9 cellular contexts compared by ENCODE assay signal in genomic region chr11:11157201-11157600, GRCh38.
DNase-seq lines count a peak whose midpoint lies in the region; ATAC-seq and TF ChIP-seq lines count a peak whose summit lies in the region.
"Had no signal": no experiment of that assay in that cellular context is flagged by ENCODE, and none has a peak within 500 bp of the region (broad histone marks: within the 10 kb centered on the region; RNA-seq: fewer than 3 reads in every experiment).

No MANE protein-coding gene starts in this region.

- no peak for ATAC-seq in GM21717 (IDR thresholded peaks at IDR 0.05; ENCODE audit: unreplicated experiment)

- TF ChIP-seq CTCF in hepatocyte (IDR thresholded peaks at IDR 0.05; ENCODE audit: poor library complexity) (peak; percentile 42), testis (IDR thresholded peaks at IDR 0.05) (peak in 1 of 3 experiments; percentile 18)

- H3K4me1 ChIP-seq in hepatocyte (ENCODE audit: insufficient read depth), result no peaks in the 10 kb centered on the region
- H3K4me1 ChIP-seq in testis, result no peaks in the 10 kb centered on the region

- H3K27me3 ChIP-seq in hepatocyte (no peaks in the 10 kb centered on the region), testis (no peaks in the 10 kb centered on the region)

- peaks cover 23% of the 10 kb centered on the region for H3K4me1 Mint-ChIP-seq in activated T-helper 1 cell treated with anti-CD3 and anti-CD28 coated beads, Interleukin-12 subunit alpha, Interleukin-12 subunit beta, Interleukin-2, Interleukin-4 antibody, amounts not matched to agents 30 ng/mL and 10 ng/mL and 1 ng/mL, durations not matched to agents 14 hours and 24 hours and 36 hours (ENCODE audit: low read depth)

- H3K36me3 Mint-ChIP-seq in activated T-helper 1 cell treated with anti-CD3 and anti-CD28 coated beads, Interleukin-12 subunit alpha, Interleukin-12 subunit beta, Interleukin-2, Interleukin-4 antibody, amounts not matched to agents 30 ng/mL and 10 ng/mL and 1 ng/mL, durations not matched to agents 14 hours and 24 hours and 36 hours (ENCODE audit: low read depth), result peaks cover 10% of the 10 kb centered on the region

- no peaks in the 10 kb centered on the region for H3K9me3 ChIP-seq in hepatocyte (ENCODE audit: low read depth)
- no peaks in the 10 kb centered on the region for H3K9me3 ChIP-seq in testis

- H3K27me3 Mint-ChIP-seq in activated T-helper 1 cell treated with anti-CD3 and anti-CD28 coated beads, Interleukin-12 subunit alpha, Interleukin-12 subunit beta, Interleukin-2, Interleukin-4 antibody, amounts not matched to agents 30 ng/mL and 10 ng/mL and 1 ng/mL, durations not matched to agents 14 hours and 24 hours and 36 hours (ENCODE audit: insufficient read depth), result peaks cover 6% of the 10 kb centered on the region

- H3K36me3 ChIP-seq in hepatocyte (replicated peaks; ENCODE audit: insufficient read depth, low read depth) (no peaks in the 10 kb centered on the region), testis (ENCODE audit: low read depth, missing control alignments) (no peaks in the 10 kb centered on the region)

- H3K4me2 ChIP-seq in hepatocyte, result no peak overlapping the region

- no peak for TF ChIP-seq POLR2A in testis (IDR thresholded peaks at IDR 0.05)

- H2AFZ ChIP-seq in hepatocyte, result no peak overlapping the region

- H3K4me3 Mint-ChIP-seq in activated T-helper 1 cell treated with anti-CD3 and anti-CD28 coated beads, Interleukin-12 subunit alpha, Interleukin-12 subunit beta, Interleukin-2, Interleukin-4 antibody, amounts not matched to agents 30 ng/mL and 10 ng/mL and 1 ng/mL, durations not matched to agents 14 hours and 24 hours and 36 hours, result no peak overlapping the region

- intact Hi-C loops in activated T-helper 1 cell treated with anti-CD3 and anti-CD28 coated beads, Interleukin-12 subunit alpha, Interleukin-12 subunit beta, Interleukin-2, Interleukin-4 antibody, amounts not matched to agents 30 ng/mL and 10 ng/mL and 1 ng/mL, durations not matched to agents 14 hours and 24 hours and 36 hours (cut with micrococcal nuclease), result loop anchor here (1.0 to 10.0 kb wide), 6 partner anchors 120 to 630 kb away; partner anchors contain the start of genes CTR9 and EIF4G2
- intact Hi-C loops in testis (cut with DNase I; ENCODE audit: low total_unique reads), result no loop called here

- 77% methylated on average over 7 of the region's 7 CpGs for WGBS in hepatocyte (ENCODE audit: low lambda C conversion rate, missing lambda C conversion rate)
- WGBS in testis, 2 donors, result 78 to 79% methylated on average over 7 of the region's 7 CpGs

- H3K4me3 ChIP-seq in hepatocyte (no peak overlapping the region), testis (no peak overlapping the region)

- H4K20me1 ChIP-seq in hepatocyte (ENCODE audit: insufficient read depth, poor library complexity, severe bottlenecking), result no peaks in the 10 kb centered on the region

- no peaks in the 10 kb centered on the region for H3K79me2 ChIP-seq in hepatocyte

- H3K9me3 Mint-ChIP-seq in activated T-helper 1 cell treated with anti-CD3 and anti-CD28 coated beads, Interleukin-12 subunit alpha, Interleukin-12 subunit beta, Interleukin-2, Interleukin-4 antibody, amounts not matched to agents 30 ng/mL and 10 ng/mL and 1 ng/mL, durations not matched to agents 14 hours and 24 hours and 36 hours, result no peaks in the 10 kb centered on the region
- H3K9me3 Mint-ChIP-seq: activated naive CD8-positive, alpha-beta T cell treated with anti-CD3 and anti-CD28 coated beads, Interleukin-2, amount 10 ng/mL, durations not matched to agents 7 days and 5 days had no signal

- DNase-seq in NCI-H1436 (lab: John Stamatoyannopoulos, UW) (peak; percentile 10), NCI-H1436 treated with DMSO at 0.1 percent for 48 hours (lab: John Stamatoyannopoulos, UW) (no peak), NCI-H1694 treated with DMSO at 0.1 percent for 48 hours (lab: John Stamatoyannopoulos, UW) (peak; percentile 16), hepatocyte (ENCODE audit: low spot score) (peak; percentile 65), testis (peak; percentile 51), NOMO-1 treated with DMSO at 0.1 percent for 48 hours (lab: John Stamatoyannopoulos, UW; ENCODE audit: unreplicated experiment) (no peak)
- peak; percentile 12 for DNase-seq in activated T-helper 1 cell treated with anti-CD3 and anti-CD28 coated beads, Interleukin-12 subunit alpha, Interleukin-12 subunit beta, Interleukin-2, Interleukin-4 antibody, amounts not matched to agents 30 ng/mL and 10 ng/mL and 1 ng/mL, durations not matched to agents 14 hours and 24 hours and 36 hours (ENCODE audit: low spot score)
- DNase-seq: activated naive CD8-positive, alpha-beta T cell treated with anti-CD3 and anti-CD28 coated beads, Interleukin-2, amount 10 ng/mL, durations not matched to agents 7 days and 5 days had no signal

- H3K27ac ChIP-seq in hepatocyte, result no peak overlapping the region
- no peak overlapping the region for H3K27ac ChIP-seq in testis

- H3K9me2 ChIP-seq in hepatocyte (replicated peaks; ENCODE audit: insufficient read depth), result no peaks in the 10 kb centered on the region

- no peak overlapping the region for H3K27ac Mint-ChIP-seq in activated T-helper 1 cell treated with anti-CD3 and anti-CD28 coated beads, Interleukin-12 subunit alpha, Interleukin-12 subunit beta, Interleukin-2, Interleukin-4 antibody, amounts not matched to agents 30 ng/mL and 10 ng/mL and 1 ng/mL, durations not matched to agents 14 hours and 24 hours and 36 hours

Comparison
In these comparisons a context has a peak if more than half of its experiments do, and no peak if none do; other contexts are left out.
1. DNase-seq: peak in NCI-H1436 (single experiment), NCI-H1694 treated with DMSO at 0.1 percent for 48 hours (single experiment), activated T-helper 1 cell treated with anti-CD3 and anti-CD28 coated beads, Interleukin-12 subunit alpha, Interleukin-12 subunit beta, Interleukin-2, Interleukin-4 antibody, amounts not matched to agents 30 ng/mL and 10 ng/mL and 1 ng/mL, durations not matched to agents 14 hours and 24 hours and 36 hours (single experiment), hepatocyte (single experiment) and testis (single experiment); none in NCI-H1436 treated with DMSO at 0.1 percent for 48 hours (single experiment) and NOMO-1 treated with DMSO at 0.1 percent for 48 hours (single experiment).